Comparison of ENCODE assay signal across 13 cellular contexts in the genomic region with DNA sequence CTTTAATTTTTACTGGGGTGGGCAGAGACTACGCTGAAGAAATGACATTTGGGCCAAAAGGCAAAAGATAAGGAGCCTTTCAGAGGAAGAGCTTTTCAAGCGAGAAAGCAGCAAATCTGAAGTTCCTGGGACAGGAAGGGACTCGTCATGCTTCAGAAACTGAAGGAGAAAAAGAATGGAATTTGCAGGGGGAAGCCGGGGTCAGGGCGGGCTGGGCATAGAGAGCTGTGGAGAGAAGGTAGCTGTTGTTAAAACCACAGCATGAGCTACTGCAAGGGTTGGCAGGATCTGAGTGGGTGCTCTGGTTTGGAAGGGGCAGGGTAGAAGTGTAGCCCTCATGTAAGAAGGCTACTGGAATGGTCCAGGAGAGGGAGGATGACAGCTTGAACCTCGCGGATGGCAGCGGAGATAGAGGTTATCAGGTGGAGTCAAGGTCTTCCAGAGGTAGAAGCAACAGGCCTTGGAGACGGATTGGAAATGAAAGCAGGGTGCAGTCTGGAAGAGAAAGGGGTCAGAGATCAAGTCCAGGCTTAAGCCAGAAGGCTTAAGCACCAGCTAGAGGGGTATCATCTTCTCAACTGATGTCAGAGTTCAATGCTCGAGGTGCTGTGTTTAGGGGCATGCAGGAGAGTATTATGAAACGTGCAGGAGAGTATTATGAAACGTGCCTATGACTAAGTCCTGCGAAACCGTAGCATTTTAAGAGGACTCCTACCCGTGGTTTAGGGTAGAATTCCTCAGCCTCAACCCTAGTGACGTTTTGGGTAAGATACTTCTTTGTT. TPM values are rescaled to one million over a fixed set of nuclear protein-coding genes. Genes with fewer than 3 reads are reported as not detected.
DNase-seq lines count a peak whose midpoint lies in the region; ATAC-seq and TF ChIP-seq lines count a peak whose summit lies in the region.
"Had no signal": no experiment of that assay in that cellular context is flagged by ENCODE, and none has a peak within 500 bp of the region (broad histone marks: within the 10 kb centered on the region; RNA-seq: fewer than 3 reads in every experiment).

No MANE protein-coding gene starts in this region.

- no peak overlapping the region for H3K14ac ChIP-seq in neuronal stem cell (ENCODE audit: low read length)

- no peak overlapping the region for H3K4me3 Mint-ChIP-seq in naive thymus-derived CD8-positive, alpha-beta T cell
- H3K4me3 Mint-ChIP-seq: CD4-positive, CD25-positive, alpha-beta regulatory T cell had no signal

- no peak overlapping the region for H2AFZ ChIP-seq in PC-9
- peak overlapping the region; percentile 60 for H2AFZ ChIP-seq in neuronal stem cell (ENCODE audit: low read length)

- CTCF ChIA-PET in PC-9 (lab: Charles Lee) = interaction anchor here (1.0 kb wide), 1 partner anchor 11 kb away, joined by 3 read pairs; no protein-coding TSS in a partner anchor

- ATAC-seq in esophagus mucosa (peak; percentile 59), HG03097 (IDR thresholded peaks at IDR 0.05; ENCODE audit: low FRiP score, unreplicated experiment) (no peak)
- ATAC-seq in naive thymus-derived CD8-positive, alpha-beta T cell = no peak

- no peak overlapping the region for H2BK12ac ChIP-seq in neuronal stem cell (ENCODE audit: low read length)

- no peaks in the 10 kb centered on the region for H4K20me1 ChIP-seq in BLaER1 treated with 17β-estradiol and CSF1 and Interleukin-3, amounts not matched to agents 10 nM and 100 nM
- no peaks in the 10 kb centered on the region for H4K20me1 ChIP-seq in PC-9 (ENCODE audit: insufficient read depth)

- H3K79me1 ChIP-seq in neuronal stem cell (ENCODE audit: low read depth, low read length) = no peaks in the 10 kb centered on the region

- POLR2A ChIA-PET in PC-9 (lab: Charles Lee; ENCODE audit: unreplicated experiment) = interaction anchor here (0.5 kb wide), 1 partner anchor 215 kb away, joined by 3 read pairs; no protein-coding TSS in a partner anchor
- POLR2A ChIA-PET in naive thymus-derived CD8-positive, alpha-beta T cell (lab: Charles Lee) = interaction anchor here (0.5 kb wide), 1 partner anchor 88 kb away, joined by 3 read pairs; no protein-coding TSS in a partner anchor

- H4K8ac ChIP-seq in neuronal stem cell (ENCODE audit: low read depth, low read length) = no peak overlapping the region

- no peak overlapping the region for H3K9ac ChIP-seq in BLaER1 treated with 17β-estradiol and CSF1 and Interleukin-3, amounts not matched to agents 10 nM and 100 nM
- no peak overlapping the region for H3K9ac ChIP-seq in neuronal stem cell (ENCODE audit: low read depth, low read length, poor library complexity)

- H3K27me3 Mint-ChIP-seq in naive thymus-derived CD8-positive, alpha-beta T cell = no peaks in the 10 kb centered on the region
- H3K27me3 Mint-ChIP-seq: CD4-positive, CD25-positive, alpha-beta regulatory T cell had no signal

- no peak overlapping the region for H3K4me3 ChIP-seq in BLaER1 treated with 17β-estradiol and CSF1 and Interleukin-3, amounts not matched to agents 10 nM and 100 nM
- H3K4me3 ChIP-seq in PC-9 (no peak overlapping the region), neuronal stem cell (ENCODE audit: low read length in 2 of 2) (no peak overlapping the region)

- peaks cover 2 to 12% (median 8%) of the 10 kb centered on the region in 4 donors for H3K4me1 Mint-ChIP-seq in naive thymus-derived CD8-positive, alpha-beta T cell

- peaks cover 0 to 9% (median 4%) of the 10 kb centered on the region in 11 experiments; a peak in 5 of 22 replicates for H3K36me3 ChIP-seq in BLaER1 treated with 17β-estradiol and CSF1 and Interleukin-3, amounts not matched to agents 10 nM and 100 nM
- no peaks in the 10 kb centered on the region for H3K36me3 ChIP-seq in PC-9 (ENCODE audit: low read depth)
- no peaks in the 10 kb centered on the region for H3K36me3 ChIP-seq in neuronal stem cell (replicated peaks in 1 of 2; ENCODE audit: control insufficient read depth in 2 of 2, insufficient read depth in 2 of 2, low read length in 2 of 2)

- no peaks in the 10 kb centered on the region for H3K9me3 Mint-ChIP-seq in naive thymus-derived CD8-positive, alpha-beta T cell

- H2BK120ac ChIP-seq in neuronal stem cell (ENCODE audit: low read depth, low read length) = no peak overlapping the region

- H3K27me3 ChIP-seq in BLaER1 treated with 17β-estradiol and CSF1 and Interleukin-3, amounts not matched to agents 10 nM and 100 nM = no peaks in the 10 kb centered on the region
- H3K27me3 ChIP-seq in PC-9 (ENCODE audit: insufficient read depth, low read depth) (no peaks in the 10 kb centered on the region), neuronal stem cell (ENCODE audit: control insufficient read depth in 3 of 3, insufficient read depth in 3 of 3, low read depth in 1 of 3, low read length in 3 of 3) (no peaks in the 10 kb centered on the region)

- no peak for TF ChIP-seq CTCF in PC-9 (conservative IDR thresholded peaks at IDR 0.05)

- peak overlapping the region in 6 of 11 experiments; percentile 0 to 42 (median 20); a peak in 6 of 22 replicates for H3K27ac ChIP-seq in BLaER1 treated with 17β-estradiol and CSF1 and Interleukin-3, amounts not matched to agents 10 nM and 100 nM
- H3K27ac ChIP-seq in PC-9 = peak overlapping the region; percentile 65
- H3K27ac ChIP-seq in neuronal stem cell (replicated peaks; ENCODE audit: low read length) = no peak overlapping the region

- no peak overlapping the region for H3K18ac ChIP-seq in neuronal stem cell (ENCODE audit: low read length)

- H3K36me3 Mint-ChIP-seq in naive thymus-derived CD8-positive, alpha-beta T cell = peaks cover 0 to 8% (median 5%) of the 10 kb centered on the region in 3 donors

- no CpG with 5 or more reads among the region's 16 CpGs for WGBS in neuronal stem cell (ENCODE audit: extremely low coverage in 2 of 2, insufficient read length in 2 of 2, insufficient replicate concordance in 1 of 2), 2 donors

- no peak overlapping the region for H3K23ac ChIP-seq in neuronal stem cell (ENCODE audit: low read depth, low read length, poor library complexity)

- intact Hi-C loops in PC-9 (cut with micrococcal nuclease; ENCODE audit: unreplicated experiment) = no loop called here

- H4K91ac ChIP-seq in neuronal stem cell (ENCODE audit: low read depth, low read length, poor library complexity) = no peak overlapping the region

- H3F3A ChIP-seq in PC-9 (ENCODE audit: insufficient read depth, low read depth) = peaks cover 64% of the 10 kb centered on the region

- peak in 1 of 2 experiments; percentile 81 for DNase-seq in PC-9
- no peak for DNase-seq in neuronal stem cell (ENCODE audit: low spot score)
- no peak for DNase-seq in naive thymus-derived CD8-positive, alpha-beta T cell
- no peak for DNase-seq in DMS79 treated with DMSO at 0.1 percent for 48 hours (lab: John Stamatoyannopoulos, UW)
- DNase-seq in AG08395 (ENCODE audit: low spot score) = no peak
- DNase-seq: CD4-positive, CD25-positive, alpha-beta regulatory T cell; hippocampal formation; NCI-H446; stimulated activated naive CD4-positive, alpha-beta T cell treated with Interleukin-2 at 50 U/mL for 16 hours; T-helper 9 cell had no signal

- no peak overlapping the region for H2BK15ac ChIP-seq in neuronal stem cell (ENCODE audit: low read length)

- H3K27ac Mint-ChIP-seq in naive thymus-derived CD8-positive, alpha-beta T cell = no peak overlapping the region
- H3K27ac Mint-ChIP-seq: CD4-positive, CD25-positive, alpha-beta regulatory T cell had no signal

- peak overlapping the region in 9 of 11 experiments; percentile 24 to 70 (median 54); a peak in 16 of 22 replicates for H3K4me2 ChIP-seq in BLaER1 treated with 17β-estradiol and CSF1 and Interleukin-3, amounts not matched to agents 10 nM and 100 nM
- H3K4me2 ChIP-seq in PC-9 (peak overlapping the region; percentile 30), neuronal stem cell (ENCODE audit: insufficient read depth, low read length, poor library complexity, severe bottlenecking) (no peak overlapping the region)

- H3K4me1 ChIP-seq in BLaER1 treated with 17β-estradiol and CSF1 and Interleukin-3, amounts not matched to agents 10 nM and 100 nM = peaks cover 10 to 84% (median 50%) of the 10 kb centered on the region in 10 experiments
- H3K4me1 ChIP-seq in PC-9 (replicated peaks; ENCODE audit: insufficient read depth) (peaks cover 91% of the 10 kb centered on the region), neuronal stem cell (ENCODE audit: control insufficient read depth in 2 of 2, insufficient read depth in 1 of 2, low read depth in 1 of 2, low read length in 2 of 2) (peaks cover 0 to 10% of the 10 kb centered on the region in 2 donors)

- no peak overlapping the region for H3K4ac ChIP-seq in neuronal stem cell (ENCODE audit: low read length)

- H3K79me2 ChIP-seq in PC-9 (ENCODE audit: low read depth) = peaks cover 86% of the 10 kb centered on the region

- H2BK5ac ChIP-seq in neuronal stem cell (ENCODE audit: low read length) = no peak overlapping the region

- H3K9me2 ChIP-seq in PC-9 (ENCODE audit: insufficient read depth) = no peaks in the 10 kb centered on the region

- BruUV-seq in PC-9 (replicated peaks; lab: Mats Ljungman, UMichigan) = no TSS peak

- H2AK5ac ChIP-seq in neuronal stem cell (ENCODE audit: low read depth, low read length) = no peak overlapping the region

- peaks cover 0 to 4% (median 0%) of the 10 kb centered on the region in 11 experiments; a peak in 3 of 22 replicates for H3K9me3 ChIP-seq in BLaER1 treated with 17β-estradiol and CSF1 and Interleukin-3, amounts not matched to agents 10 nM and 100 nM (replicated peaks in 1 of 11)
- H3K9me3 ChIP-seq in PC-9 (ENCODE audit: insufficient read depth, low read depth) (no peaks in the 10 kb centered on the region), neuronal stem cell (replicated peaks in 1 of 2; ENCODE audit: control insufficient read depth in 2 of 2, insufficient read depth in 1 of 2, low read depth in 1 of 2, low read length in 2 of 2) (no peaks in the 10 kb centered on the region)

RNA-seq across cellular contexts. Expression of a gene that starts 18.9 kb away (rescaled TPM):
- 16.7 and 23.4 TPM in 2 replicates for total RNA-seq in PC-9 (2021)
- 37.7 TPM for total RNA-seq in esophagus mucosa
- polyA plus RNA-seq in neuronal stem cell (2013, experiment 1 of 2) = 0.01 TPM
- under 0.01 TPM for polyA plus RNA-seq in neuronal stem cell (2013, experiment 2 of 2)
- total RNA-seq in naive thymus-derived CD8-positive, alpha-beta T cell = under 1 TPM in 1 of 2 experiments, not detected in 1; 0.08 TPM
- polyA plus RNA-seq in naive thymus-derived CD8-positive, alpha-beta T cell = not detected
- total RNA-seq: CD4-positive, CD25-positive, alpha-beta regulatory T cell had no signal

Comparison
In these comparisons a context has a peak if more than half of its experiments do, and no peak if none do; other contexts are left out.
1. RNA of a gene that starts 18.9 kb away (total RNA-seq): 37.7 TPM in esophagus mucosa (single experiment) and 16.7 to 23.4 TPM in PC-9; 0.08 TPM in naive thymus-derived CD8-positive, alpha-beta T cell; every median in the first group is over 10 times any median in the second.